Comparison of ENCODE assay signal across 17 cellular contexts in the genomic region with DNA sequence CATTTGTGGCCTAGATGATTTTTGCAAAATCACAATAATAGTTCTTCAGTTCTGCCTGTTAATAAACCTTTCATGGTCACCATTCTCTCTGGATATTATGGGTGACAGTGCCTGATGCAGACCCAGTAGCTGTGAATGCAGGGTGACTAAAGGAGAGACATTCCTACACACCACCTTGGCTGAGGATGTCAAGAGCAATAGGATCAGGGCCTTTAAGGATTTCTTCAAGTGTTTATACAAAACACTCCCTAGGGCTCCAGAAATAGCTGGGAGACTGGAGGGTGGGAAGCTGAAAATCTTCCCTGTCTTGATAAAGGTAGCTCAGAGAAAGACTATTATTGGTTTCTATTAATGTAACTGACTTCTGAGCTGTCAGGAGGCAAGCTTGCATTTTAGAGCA.
DNase-seq lines count a peak whose midpoint lies in the region; ATAC-seq, FAIRE-seq and TF ChIP-seq lines count a peak whose summit lies in the region.
"Had no signal": no experiment of that assay in that cellular context is flagged by ENCODE, and none has a peak within 500 bp of the region (broad histone marks: within the 10 kb centered on the region; RNA-seq: fewer than 3 reads in every experiment).

No MANE protein-coding gene starts in this region.

- no peaks in the 10 kb centered on the region for H3K79me2 ChIP-seq in KMS-11 (ENCODE audit: insufficient read depth, low read depth)
- no peaks in the 10 kb centered on the region for H3K79me2 ChIP-seq in mesendoderm (ENCODE audit: control insufficient read depth, insufficient read depth, low read length)
- no peaks in the 10 kb centered on the region for H3K79me2 ChIP-seq in HepG2 (ENCODE audit: insufficient read depth, low read length)

- no TSS peak for BruUV-seq in HepG2 (replicated peaks; lab: Mats Ljungman, UMichigan)

- no peak overlapping the region for H4K5ac ChIP-seq in mesendoderm (ENCODE audit: low read length)

- no peak for TF ChIP-seq RAD21 in HepG2 (CRISPR knock-in tag; IDR thresholded peaks at IDR 0.05)

- H3K4me3 ChIP-seq in KMS-11 (IDR thresholded peaks at IDR 0.05; ENCODE audit: insufficient read depth, low read depth, low read length) (no peak overlapping the region), mesendoderm (ENCODE audit: low read length) (no peak overlapping the region), HepG2 (replicated peaks in 1 of 3; ENCODE audit: insufficient read depth in 1 of 3, low read depth in 2 of 3, low read length in 3 of 3) (no peak overlapping the region)

- peaks cover 19% of the 10 kb centered on the region for H3K4me1 Mint-ChIP-seq in brain
- H3K4me1 Mint-ChIP-seq: CD4-positive, CD25-positive, alpha-beta regulatory T cell; CD8-positive, alpha-beta memory T cell had no signal

- no peak for FAIRE-seq in HepG2 (lab: Jason Lieb, UNC)
- FAIRE-seq: GM12892 had no signal

- CTCF ChIA-PET in HepG2 (lab: Yijun Ruan, JAX; ENCODE audit: low intra/inter-chr PET ratio, low total read pairs) = interaction anchor here (1.7 kb wide), 1 partner anchor 372 kb away, joined by 6 read pairs; no protein-coding TSS in a partner anchor

- H4K20me1 ChIP-seq in KMS-11 (ENCODE audit: insufficient read depth) (no peaks in the 10 kb centered on the region), HepG2 (ENCODE audit: insufficient read depth, low read length) (no peaks in the 10 kb centered on the region)

- no peak overlapping the region for H3K4me3 Mint-ChIP-seq in brain
- H3K4me3 Mint-ChIP-seq: CD4-positive, CD25-positive, alpha-beta regulatory T cell; CD8-positive, alpha-beta memory T cell; HFFc6 had no signal

- no peak for TF ChIP-seq EP300 in HepG2 (IDR thresholded peaks at IDR 0.05; ENCODE audit: low read depth in 2 of 2, low read length in 2 of 2)
- no peak for TF ChIP-seq EP300 in HepG2 (CRISPR knock-in tag; IDR thresholded peaks at IDR 0.05; ENCODE audit: borderline replicate concordance)

- DNase-seq in mesendoderm (peak; percentile 4), GM20000 (ENCODE audit: low spot score) (no peak), SKM-1 (lab: John Stamatoyannopoulos, UW; ENCODE audit: unreplicated experiment) (no peak), HepG2 (ENCODE audit: low spot score) (no peak)
- DNase-seq: BE2C; CD4-positive, CD25-positive, alpha-beta regulatory T cell; CD8-positive, alpha-beta memory T cell; COR-L47; DMS 273 treated with DMSO at 0.1 percent for 48 hours; GDM1; GOT3 had no signal

- H3K27ac Mint-ChIP-seq in brain = peak overlapping the region in 3 of 5 experiments; percentile 20 to 33 (median 32)
- H3K27ac Mint-ChIP-seq: CD4-positive, CD25-positive, alpha-beta regulatory T cell; HFFc6 had no signal

- POLR2A ChIA-PET in HepG2 (lab: Yijun Ruan, JAX) = no interaction called here

- H2BK120ac ChIP-seq in mesendoderm (ENCODE audit: low read depth, low read length) = no peak overlapping the region

- H3K18ac ChIP-seq in mesendoderm (ENCODE audit: low read length) = no peak overlapping the region

- H3K27ac ChIP-seq in KMS-11 (peak overlapping the region; percentile 64), mesendoderm (ENCODE audit: low read depth, low read length) (no peak overlapping the region), HepG2 (ENCODE audit: extremely low read length, insufficient read depth, low read length) (no peak overlapping the region)
- H3K27ac ChIP-seq: HL-60 had no signal

- no peak overlapping the region for H2BK15ac ChIP-seq in mesendoderm (replicated peaks; ENCODE audit: low read depth)

- no peak overlapping the region for H2BK5ac ChIP-seq in mesendoderm (ENCODE audit: low read length)

- in situ Hi-C loops in HepG2 (cut with HindIII; ENCODE audit: extremely low pct_ligation_motif_present, low pct_unique_long_range_greater_than_20kb) = no loop called here

- H3K56ac ChIP-seq in mesendoderm (ENCODE audit: low read length) = no peak overlapping the region

- H3K36me3 ChIP-seq in KMS-11 (ENCODE audit: insufficient read depth) (no peaks in the 10 kb centered on the region), mesendoderm (ENCODE audit: control insufficient read depth, insufficient read depth, low read length) (no peaks in the 10 kb centered on the region), HepG2 (replicated peaks in 1 of 2; ENCODE audit: control insufficient read depth in 1 of 2, insufficient read depth in 2 of 2, low read length in 2 of 2) (no peaks in the 10 kb centered on the region)
- H3K36me3 ChIP-seq: BE2C had no signal

- peaks cover 15% of the 10 kb centered on the region for H3K9me3 ChIP-seq in HepG2 (ENCODE audit: low read length)
- H3K9me3 ChIP-seq: BE2C had no signal

- peaks cover 3 to 13% (median 6%) of the 10 kb centered on the region in 5 experiments for H3K9me3 Mint-ChIP-seq in brain

- H2AK5ac ChIP-seq in mesendoderm (ENCODE audit: low read length) = no peak overlapping the region

- peaks cover 5% of the 10 kb centered on the region for H3K36me3 Mint-ChIP-seq in brain
- H3K36me3 Mint-ChIP-seq: CD4-positive, CD25-positive, alpha-beta regulatory T cell; CD8-positive, alpha-beta memory T cell had no signal

- intact Hi-C loops in HepG2 (cut with micrococcal nuclease; ENCODE audit: unreplicated experiment) = loop anchor here (1.0 to 2.0 kb wide), 2 partner anchors 602 to 768 kb away; a partner anchor contains a TSS

- ATAC-seq in HepG2 = no peak; the same call in 2 of the 3 replicates
- ATAC-seq: HCT116 had no signal

- no peak overlapping the region for H3K4ac ChIP-seq in mesendoderm (ENCODE audit: low read depth, low read length)

- H2AFZ ChIP-seq in KMS-11 (ENCODE audit: low read depth) (peak overlapping the region; percentile 64; the same call in 1 of the 2 replicates), HepG2 (ENCODE audit: low read length) (no peak overlapping the region)

- no peak for TF ChIP-seq CTCF in KMS-11 (conservative IDR thresholded peaks at IDR 0.05; ENCODE audit: low read depth, low read length)
- TF ChIP-seq CTCF in brain (conservative IDR thresholded peaks at IDR 0.05) = no peak
- TF ChIP-seq CTCF in GM20000 (IDR thresholded peaks at IDR 0.05; ENCODE audit: extremely low read depth, missing control alignments) = no peak
- TF ChIP-seq CTCF in HepG2 (CRISPR knock-in tag; IDR thresholded peaks at IDR 0.05) = no peak

- no peak for TF ChIP-seq POLR2A in HepG2 (IDR thresholded peaks at IDR 0.05; ENCODE audit: insufficient read depth in 1 of 2, low read depth in 2 of 2, low read length in 2 of 2)

- H3K79me1 ChIP-seq in mesendoderm (ENCODE audit: low read length) = no peaks in the 10 kb centered on the region

- no peak overlapping the region for H3K23ac ChIP-seq in mesendoderm (ENCODE audit: low read length)

- H3K4me1 ChIP-seq in KMS-11 (ENCODE audit: low read depth, poor library complexity, severe bottlenecking) (peaks cover 49% of the 10 kb centered on the region), mesendoderm (ENCODE audit: control insufficient read depth, low read depth, low read length) (no peaks in the 10 kb centered on the region), HepG2 (ENCODE audit: insufficient read depth, low read length) (no peaks in the 10 kb centered on the region)
- H3K4me1 ChIP-seq: BE2C had no signal

- H3K4me2 ChIP-seq in KMS-11 (peak overlapping the region; percentile 38), mesendoderm (ENCODE audit: low read length) (no peak overlapping the region), HepG2 (ENCODE audit: low read depth, low read length) (no peak overlapping the region)

- H3K9ac ChIP-seq in KMS-11 (no peak overlapping the region), mesendoderm (ENCODE audit: low read length) (no peak overlapping the region), HepG2 (ENCODE audit: insufficient read depth, low read depth, low read length) (no peak overlapping the region)

- no peaks in the 10 kb centered on the region for H3K27me3 ChIP-seq in KMS-11 (ENCODE audit: insufficient read depth, low read depth)
- no peaks in the 10 kb centered on the region for H3K27me3 ChIP-seq in mesendoderm (ENCODE audit: insufficient read depth, low read length, poor library complexity)
- H3K27me3 ChIP-seq in HepG2 (ENCODE audit: control insufficient read depth in 1 of 2, insufficient read depth in 2 of 2, low read length in 2 of 2) = no peaks in the 10 kb centered on the region
- H3K27me3 ChIP-seq: BE2C had no signal

- peaks cover 3% of the 10 kb centered on the region for H3K27me3 Mint-ChIP-seq in brain

- no peak overlapping the region for H4K8ac ChIP-seq in mesendoderm (ENCODE audit: low read depth, low read length)

TF ChIP-seq in HepG2, 621 proteins besides CTCF, POLR2A, EP300 and RAD21 (continues in another document):
- TF ChIP-seq FOXK2 (IDR thresholded peaks at IDR 0.05) = no peak
- TF ChIP-seq, protein P1, sequence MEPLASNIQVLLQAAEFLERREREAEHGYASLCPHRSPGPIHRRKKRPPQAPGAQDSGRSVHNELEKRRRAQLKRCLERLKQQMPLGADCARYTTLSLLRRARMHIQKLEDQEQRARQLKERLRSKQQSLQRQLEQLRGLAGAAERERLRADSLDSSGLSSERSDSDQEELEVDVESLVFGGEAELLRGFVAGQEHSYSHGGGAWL (CRISPR knock-in tag; IDR thresholded peaks at IDR 0.05) = no peak
- no peak for TF ChIP-seq SMARCE1 (IDR thresholded peaks at IDR 0.05; ENCODE audit: borderline replicate concordance)
- no peak for TF ChIP-seq PRMT3 (CRISPR knock-in tag; IDR thresholded peaks at IDR 0.05; ENCODE audit: borderline replicate concordance, low read depth)
- TF ChIP-seq, protein P2, sequence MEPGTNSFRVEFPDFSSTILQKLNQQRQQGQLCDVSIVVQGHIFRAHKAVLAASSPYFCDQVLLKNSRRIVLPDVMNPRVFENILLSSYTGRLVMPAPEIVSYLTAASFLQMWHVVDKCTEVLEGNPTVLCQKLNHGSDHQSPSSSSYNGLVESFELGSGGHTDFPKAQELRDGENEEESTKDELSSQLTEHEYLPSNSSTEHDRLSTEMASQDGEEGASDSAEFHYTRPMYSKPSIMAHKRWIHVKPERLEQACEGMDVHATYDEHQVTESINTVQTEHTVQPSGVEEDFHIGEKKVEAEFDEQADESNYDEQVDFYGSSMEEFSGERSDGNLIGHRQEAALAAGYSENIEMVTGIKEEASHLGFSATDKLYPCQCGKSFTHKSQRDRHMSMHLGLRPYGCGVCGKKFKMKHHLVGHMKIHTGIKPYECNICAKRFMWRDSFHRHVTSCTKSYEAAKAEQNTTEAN (CRISPR knock-in tag; conservative IDR thresholded peaks at IDR 0.05) = no peak
- TF ChIP-seq ZNF878 (CRISPR knock-in tag; IDR thresholded peaks at IDR 0.05) = no peak
